9 cellular contexts compared by ENCODE assay signal in genomic region chr10:77643795-77644468, GRCh38. TPM values are rescaled to one million over a fixed set of nuclear protein-coding genes. Genes with fewer than 3 reads are reported as not detected.
DNase-seq lines count a peak whose midpoint lies in the region; ATAC-seq and TF ChIP-seq lines count a peak whose summit lies in the region.
"Had no signal": no experiment of that assay in that cellular context is flagged by ENCODE, and none has a peak within 500 bp of the region (broad histone marks: within the 10 kb centered on the region; RNA-seq: fewer than 3 reads in every experiment).

No MANE protein-coding gene starts in this region.

- H3K4me1 ChIP-seq in SJCRH30 (no peaks in the 10 kb centered on the region), parathyroid adenoma (no peaks in the 10 kb centered on the region)

- no peak overlapping the region for H3K9ac ChIP-seq in parathyroid adenoma

- peak; percentile 77 for TF ChIP-seq CTCF in epithelial cell of proximal tubule (conservative IDR thresholded peaks at IDR 0.05; ENCODE audit: low read depth, low read length)
- peak; percentile 29 for TF ChIP-seq CTCF in parathyroid adenoma (IDR thresholded peaks at IDR 0.05)

- no peaks in the 10 kb centered on the region for H3K79me2 ChIP-seq in parathyroid adenoma

- ATAC-seq in GM18870 (IDR thresholded peaks at IDR 0.05; ENCODE audit: unreplicated experiment) = no peak
- no peak for ATAC-seq in HG02610 (IDR thresholded peaks at IDR 0.05; ENCODE audit: unreplicated experiment)

- no peak overlapping the region for H3K4me3 ChIP-seq in SJCRH30
- H3K4me3 ChIP-seq in epithelial cell of proximal tubule (ENCODE audit: low read depth, low read length) = no peak overlapping the region
- no peak overlapping the region for H3K4me3 ChIP-seq in parathyroid adenoma (ENCODE audit: low read depth, low read length)

- H3K27me3 ChIP-seq in SJCRH30 (peaks cover 9% of the 10 kb centered on the region; the same call in 1 of the 2 replicates), parathyroid adenoma (ENCODE audit: control insufficient read depth, insufficient read depth, low read length) (no peaks in the 10 kb centered on the region)

- H3K27ac ChIP-seq in SJCRH30 = no peak overlapping the region
- H3K27ac ChIP-seq in parathyroid adenoma = no peak overlapping the region

- no peak overlapping the region for H2AFZ ChIP-seq in parathyroid adenoma

- H3K9me3 ChIP-seq in SJCRH30 (replicated peaks) = no peaks in the 10 kb centered on the region
- no peaks in the 10 kb centered on the region for H3K9me3 ChIP-seq in parathyroid adenoma (ENCODE audit: control insufficient read depth, low read length)

- H3K4me2 ChIP-seq in parathyroid adenoma (ENCODE audit: low read length) = no peak overlapping the region

- no peaks in the 10 kb centered on the region for H3K36me3 ChIP-seq in SJCRH30
- no peaks in the 10 kb centered on the region for H3K36me3 ChIP-seq in parathyroid adenoma (ENCODE audit: control insufficient read depth, insufficient read depth, low read length)

- DNase-seq in NCI-H146 (lab: John Stamatoyannopoulos, UW) (peak; percentile 46), NCI-H146 treated with DMSO at 0.1 percent for 48 hours (lab: John Stamatoyannopoulos, UW; ENCODE audit: unreplicated experiment) (no peak), HCEC 1CT (peak; percentile 69), SJCRH30 (peak; percentile 38 to 69), epithelial cell of proximal tubule (ENCODE audit: low read depth) (no peak)

RNA-seq across cellular contexts. Expression of gene KCNMA1, which starts 6.3 kb away (rescaled TPM):
- 0.33 and 0.69 TPM in 2 replicates for total RNA-seq in SJCRH30 (2014; rRNA removed; shearing (Covaris generic))
- total RNA-seq in epithelial cell of proximal tubule = 12.5 and 19.5 TPM in 2 replicates
- total RNA-seq: CD4-positive, CD25-positive, alpha-beta regulatory T cell had no signal

Comparison
In these comparisons a context has a peak if more than half of its experiments do, and no peak if none do; other contexts are left out.
1. DNase-seq: peak in NCI-H146 (single experiment), HCEC 1CT (single experiment) and SJCRH30 (2 of 2); none in NCI-H146 treated with DMSO at 0.1 percent for 48 hours (single experiment) and epithelial cell of proximal tubule (single experiment).